Comparison of ENCODE assay signal across 9 cellular contexts in the genomic region with DNA sequence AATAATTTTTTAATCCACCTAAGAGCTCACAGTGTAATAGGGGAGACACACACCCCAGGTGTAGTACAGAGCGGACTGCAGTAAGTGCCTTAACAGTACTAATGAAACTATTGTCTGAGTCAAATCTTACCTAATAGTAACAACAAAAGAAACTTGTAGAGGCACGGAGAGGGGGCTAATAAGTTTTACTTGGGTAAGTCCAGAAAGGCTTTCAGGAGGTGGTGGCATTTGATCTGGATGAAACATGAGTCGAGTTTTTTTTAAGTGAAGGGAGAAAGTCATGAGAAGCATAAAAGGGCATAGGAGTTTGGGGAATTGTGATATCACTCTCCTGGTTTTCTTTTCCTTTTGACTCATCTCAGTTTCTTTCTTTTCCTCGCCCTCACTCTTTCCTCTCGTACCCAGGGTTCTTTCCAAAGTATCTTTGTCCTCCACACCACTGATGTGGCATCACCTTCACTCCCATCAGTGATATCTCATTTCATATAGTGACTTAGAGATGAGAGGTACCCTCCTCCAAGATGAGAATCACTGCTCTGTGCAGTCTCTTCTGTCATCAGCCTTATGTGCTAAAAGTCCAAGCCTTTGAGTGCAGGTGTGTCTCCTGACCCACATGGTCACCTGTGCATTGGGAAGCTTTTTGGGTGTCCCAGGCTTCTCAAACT. TPM values are rescaled to one million over a fixed set of nuclear protein-coding genes. Genes with fewer than 3 reads are reported as not detected.
DNase-seq lines count a peak whose midpoint lies in the region; ATAC-seq and TF ChIP-seq lines count a peak whose summit lies in the region.
"Had no signal": no experiment of that assay in that cellular context is flagged by ENCODE, and none has a peak within 500 bp of the region (broad histone marks: within the 10 kb centered on the region; RNA-seq: fewer than 3 reads in every experiment).

No MANE protein-coding gene starts in this region.

- H3K9ac ChIP-seq in SK-N-MC (ENCODE audit: insufficient read length), result no peak overlapping the region

- CTCF ChIA-PET in activated CD4-positive, alpha-beta T cell treated with anti-CD3 and anti-CD28 coated beads, Interleukin-2, amount 10 ng/mL, durations not matched to agents 7 days and 5 days (lab: Charles Lee), result no interaction called here

- DNase-seq in activated naive CD4-positive, alpha-beta T cell treated with anti-CD3 and anti-CD28 coated beads, Interleukin-2, amount 50 U/mL, for 72 hours (ENCODE audit: low spot score in 2 of 2), result no peak
- DNase-seq in activated naive CD4-positive, alpha-beta T cell treated with anti-CD3 and anti-CD28 coated beads, Interleukin-2, amount 50 U/mL, for 16 hours, result no peak
- DNase-seq in SK-N-MC (ENCODE audit: low read depth, low spot score), result no peak
- no peak for DNase-seq in immature natural killer cell
- DNase-seq in type B pancreatic cell (ENCODE audit: extremely low spot score, unreplicated experiment), result no peak
- DNase-seq in NCI-H510A (lab: John Stamatoyannopoulos, UW), result no peak
- DNase-seq in activated gamma-delta T cell (lab: John Stamatoyannopoulos, UW), result no peak
- DNase-seq in activated CD4-positive, alpha-beta T cell treated with anti-CD3 and anti-CD28 coated beads, Interleukin-2, amount 10 ng/mL, durations not matched to agents 7 days and 5 days, result no peak
- DNase-seq: DMS79 had no signal

- H3K36me3 Mint-ChIP-seq in activated naive CD4-positive, alpha-beta T cell treated with anti-CD3 and anti-CD28 coated beads, Interleukin-2, amount 50 U/mL, for 72 hours, result peaks cover 12 to 35% of the 10 kb centered on the region in 2 donors
- H3K36me3 Mint-ChIP-seq in immature natural killer cell (peaks cover 6 to 24% (median 14%) of the 10 kb centered on the region in 3 donors), type B pancreatic cell (peaks cover 41% of the 10 kb centered on the region)
- H3K36me3 Mint-ChIP-seq in activated CD4-positive, alpha-beta T cell treated with anti-CD3 and anti-CD28 coated beads, Interleukin-2, amount 10 ng/mL, durations not matched to agents 7 days and 5 days (ENCODE audit: low read depth), result peaks cover 17% of the 10 kb centered on the region

- H3K27me3 Mint-ChIP-seq in immature natural killer cell (ENCODE audit: low read depth in 3 of 3), result peaks cover 5 to 16% (median 8%) of the 10 kb centered on the region in 3 donors
- H3K27me3 Mint-ChIP-seq in type B pancreatic cell, result no peaks in the 10 kb centered on the region
- H3K27me3 Mint-ChIP-seq in activated CD4-positive, alpha-beta T cell treated with anti-CD3 and anti-CD28 coated beads, Interleukin-2, amount 10 ng/mL, durations not matched to agents 7 days and 5 days, result peaks cover 50% of the 10 kb centered on the region

- peaks cover 16% of the 10 kb centered on the region for H3K36me3 ChIP-seq in SK-N-MC (ENCODE audit: insufficient read depth, low read length)

- H3K4me3 Mint-ChIP-seq in immature natural killer cell (peak overlapping the region; percentile 44 to 85 (median 73)), type B pancreatic cell (peak overlapping the region; percentile 95)
- H3K4me3 Mint-ChIP-seq in activated CD4-positive, alpha-beta T cell treated with anti-CD3 and anti-CD28 coated beads, Interleukin-2, amount 10 ng/mL, durations not matched to agents 7 days and 5 days, result no peak overlapping the region

- no peak for TF ChIP-seq CTCF in type B pancreatic cell (conservative IDR thresholded peaks at IDR 0.05)

- H3K27ac ChIP-seq in SK-N-MC, result no peak overlapping the region

- no peaks in the 10 kb centered on the region for H3K9me3 ChIP-seq in SK-N-MC (ENCODE audit: low read depth, low read length)

- peak; percentile 54 to 80 for ATAC-seq in activated naive CD4-positive, alpha-beta T cell treated with anti-CD3 and anti-CD28 coated beads, Interleukin-2, amount 50 U/mL, for 72 hours

- H3K9me3 Mint-ChIP-seq in activated naive CD4-positive, alpha-beta T cell treated with anti-CD3 and anti-CD28 coated beads, Interleukin-2, amount 50 U/mL, for 72 hours, result peaks cover 0 to 9% of the 10 kb centered on the region in 2 donors
- H3K9me3 Mint-ChIP-seq in immature natural killer cell, result peaks cover 0 to 11% (median 4%) of the 10 kb centered on the region in 6 donors
- peaks cover 5% of the 10 kb centered on the region for H3K9me3 Mint-ChIP-seq in type B pancreatic cell
- peaks cover 14% of the 10 kb centered on the region for H3K9me3 Mint-ChIP-seq in activated CD4-positive, alpha-beta T cell treated with anti-CD3 and anti-CD28 coated beads, Interleukin-2, amount 10 ng/mL, durations not matched to agents 7 days and 5 days

- peak overlapping the region in 1 of 2 donors; percentile 90 for H3K27ac Mint-ChIP-seq in activated naive CD4-positive, alpha-beta T cell treated with anti-CD3 and anti-CD28 coated beads, Interleukin-2, amount 50 U/mL, for 72 hours
- H3K27ac Mint-ChIP-seq in immature natural killer cell (no peak overlapping the region), type B pancreatic cell (peak overlapping the region; percentile 96)
- no peak overlapping the region for H3K27ac Mint-ChIP-seq in activated CD4-positive, alpha-beta T cell treated with anti-CD3 and anti-CD28 coated beads, Interleukin-2, amount 10 ng/mL, durations not matched to agents 7 days and 5 days

- POLR2A ChIA-PET in activated CD4-positive, alpha-beta T cell treated with anti-CD3 and anti-CD28 coated beads, Interleukin-2, amount 10 ng/mL, durations not matched to agents 7 days and 5 days (lab: Charles Lee), result no interaction called here

- H3K4me1 Mint-ChIP-seq in immature natural killer cell, result peaks cover 16% of the 10 kb centered on the region in 2 donors
- peaks cover 37% of the 10 kb centered on the region for H3K4me1 Mint-ChIP-seq in type B pancreatic cell (ENCODE audit: unreplicated experiment)
- H3K4me1 Mint-ChIP-seq in activated CD4-positive, alpha-beta T cell treated with anti-CD3 and anti-CD28 coated beads, Interleukin-2, amount 10 ng/mL, durations not matched to agents 7 days and 5 days, result peaks cover 22% of the 10 kb centered on the region

- peak overlapping the region; percentile 85 for H3K4me3 ChIP-seq in SK-N-MC

RNA-seq across cellular contexts. Expression of gene CTNNA1, which starts 2.0 kb away (rescaled TPM):
- total RNA-seq in activated naive CD4-positive, alpha-beta T cell treated with anti-CD3 and anti-CD28 coated beads, Interleukin-2, amount 50 U/mL, for 72 hours, result 100 to 1,000 TPM in 1 of 2 donors, 10 to 100 TPM in 1; 89.2 to 224 TPM
- polyA plus RNA-seq in immature natural killer cell, result 10 to 100 TPM in 2 of 3 donors, 1 to 10 TPM in 1; 9.8 to 15.3 (median 10.1) TPM
- 371 and 498 TPM in 2 replicates for total RNA-seq in type B pancreatic cell (ENCODE audit: low replicate concordance)
- 10 to 100 TPM; 34.4 to 38.6 TPM for total RNA-seq in activated CD4-positive, alpha-beta T cell treated with anti-CD3 and anti-CD28 coated beads, Interleukin-2, amount 10 ng/mL, durations not matched to agents 7 days and 5 days
